7 cellular contexts compared by ENCODE assay signal in genomic region chr7:87344446-87344845, GRCh38. TPM values are rescaled to one million over a fixed set of nuclear protein-coding genes. Genes with fewer than 3 reads are reported as not detected.
DNase-seq lines count a peak whose midpoint lies in the region; ATAC-seq and TF ChIP-seq lines count a peak whose summit lies in the region.

No MANE protein-coding gene starts in this region.

- peaks cover 4% of the 10 kb centered on the region for H3K27me3 Mint-ChIP-seq in glutamatergic neuron (ENCODE audit: unreplicated experiment)
- H3K27me3 Mint-ChIP-seq in stimulated activated naive CD8-positive, alpha-beta T cell treated with anti-CD3 and anti-CD28 coated beads, Interleukin-15, amount 100 ng/mL, for 72 hours: no peaks in the 10 kb centered on the region

- peak overlapping the region; percentile 31 for H3K27ac ChIP-seq in HL-60 (replicated peaks)
- H3K27ac ChIP-seq in VCaP: peak overlapping the region; percentile 96

- DNase-seq in HL-60 (ENCODE audit: low read depth in 1 of 2, low spot score in 1 of 2) (no peak), glutamatergic neuron (no peak), NCI-H2227 (lab: John Stamatoyannopoulos, UW; ENCODE audit: unreplicated experiment) (no peak)
- DNase-seq in stimulated activated naive CD8-positive, alpha-beta T cell treated with anti-CD3 and anti-CD28 coated beads, Interleukin-15, amount 100 ng/mL, for 72 hours: no peak

- H3K36me3 Mint-ChIP-seq in glutamatergic neuron (ENCODE audit: unreplicated experiment): peaks cover 4% of the 10 kb centered on the region

- no peak for ATAC-seq in stimulated activated naive CD8-positive, alpha-beta T cell treated with anti-CD3 and anti-CD28 coated beads, Interleukin-15, amount 100 ng/mL, for 72 hours
- ATAC-seq in HG02759 (IDR thresholded peaks at IDR 0.05; ENCODE audit: unreplicated experiment) (no peak), GM18873 (IDR thresholded peaks at IDR 0.05; ENCODE audit: low FRiP score, unreplicated experiment) (no peak)

- no peak for TF ChIP-seq CTCF in HL-60 (IDR thresholded peaks at IDR 0.05; ENCODE audit: insufficient read depth, low read length)
- no peak for TF ChIP-seq CTCF in VCaP (conservative IDR thresholded peaks at IDR 0.05)
- TF ChIP-seq CTCF in glutamatergic neuron (IDR thresholded peaks at IDR 0.05; ENCODE audit: partially characterized antibody, unreplicated experiment): no peak

- H3K4me3 Mint-ChIP-seq in glutamatergic neuron (ENCODE audit: unreplicated experiment): peak overlapping the region; percentile 98
- H3K4me3 Mint-ChIP-seq in stimulated activated naive CD8-positive, alpha-beta T cell treated with anti-CD3 and anti-CD28 coated beads, Interleukin-15, amount 100 ng/mL, for 72 hours: peak overlapping the region; percentile 92 to 99

- H3K4me3 ChIP-seq in HL-60 (replicated peaks; ENCODE audit: insufficient read depth, low read length): no peak overlapping the region

- peaks cover 6% of the 10 kb centered on the region for H3K4me1 Mint-ChIP-seq in glutamatergic neuron (ENCODE audit: low read depth, unreplicated experiment)
- H3K4me1 Mint-ChIP-seq in stimulated activated naive CD8-positive, alpha-beta T cell treated with anti-CD3 and anti-CD28 coated beads, Interleukin-15, amount 100 ng/mL, for 72 hours: peaks cover 51% of the 10 kb centered on the region

- no peaks in the 10 kb centered on the region for H3K9me3 Mint-ChIP-seq in glutamatergic neuron (ENCODE audit: unreplicated experiment)
- no peaks in the 10 kb centered on the region for H3K9me3 Mint-ChIP-seq in stimulated activated naive CD8-positive, alpha-beta T cell treated with anti-CD3 and anti-CD28 coated beads, Interleukin-15, amount 100 ng/mL, for 72 hours

- H3K27ac Mint-ChIP-seq in glutamatergic neuron (ENCODE audit: unreplicated experiment): no peak overlapping the region
- peak overlapping the region in 1 of 2 donors; percentile 98 for H3K27ac Mint-ChIP-seq in stimulated activated naive CD8-positive, alpha-beta T cell treated with anti-CD3 and anti-CD28 coated beads, Interleukin-15, amount 100 ng/mL, for 72 hours

- H3K27me3 ChIP-seq in HL-60 (ENCODE audit: insufficient read depth, poor library complexity, severe bottlenecking): peaks cover 2% of the 10 kb centered on the region

RNA-seq across cellular contexts. Expression of gene CROT, which starts 1.0 kb away (rescaled TPM):
- total RNA-seq in glutamatergic neuron (ENCODE audit: unreplicated experiment): 4.9 TPM
